In the genomic region with DNA sequence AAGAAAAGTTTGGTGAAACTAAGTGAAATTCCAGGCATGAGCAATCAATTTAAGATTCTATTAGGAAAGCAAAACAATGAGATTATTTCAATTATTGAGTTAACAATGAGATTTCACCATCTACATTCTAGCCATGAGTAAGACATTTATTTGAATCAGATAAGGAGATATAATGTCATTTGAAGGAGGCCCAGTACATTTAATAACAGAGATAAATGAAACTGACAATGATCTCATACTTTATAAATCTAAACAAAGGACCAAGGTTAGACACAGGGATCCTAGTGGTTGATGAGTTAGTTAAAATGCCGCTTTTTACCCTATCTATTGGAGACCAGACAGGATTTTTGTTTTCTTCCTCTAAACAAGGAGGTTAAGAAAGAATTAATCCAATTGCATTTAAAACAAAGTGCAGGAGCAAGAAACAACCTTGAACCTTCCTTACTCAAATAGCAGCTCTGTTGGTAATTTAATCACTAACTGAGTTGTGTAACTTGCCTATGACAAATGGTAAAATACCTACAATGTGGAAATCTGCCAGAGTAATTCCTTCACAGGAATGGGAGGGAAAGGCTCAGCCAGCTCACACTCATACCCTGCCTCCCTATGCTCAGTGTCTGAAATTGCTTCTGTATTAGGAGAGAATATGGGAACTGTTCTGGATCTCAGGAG, we compare ENCODE assay signal across 1 cellular context.
TF ChIP-seq lines count a peak whose summit lies in the region.

No MANE protein-coding gene starts in this region.

TF ChIP-seq in HepG2, 621 proteins besides CTCF, POLR2A, EP300 and RAD21 (continued from another document and continues in another):
- TF ChIP-seq ZNF775 (CRISPR knock-in tag; IDR thresholded peaks at IDR 0.05; ENCODE audit: borderline replicate concordance) (peak; percentile 80; the same call in 1 of the 2 replicates), FOSL2 (CRISPR knock-in tag; IDR thresholded peaks at IDR 0.05) (peak; percentile 88), TBP (CRISPR knock-in tag; IDR thresholded peaks at IDR 0.05) (no peak), ZFP36L2 (CRISPR knock-in tag; IDR thresholded peaks at IDR 0.05) (no peak), TMF1 (CRISPR knock-in tag; IDR thresholded peaks at IDR 0.05; ENCODE audit: low read depth) (no peak), TSC22D2 (CRISPR knock-in tag; IDR thresholded peaks at IDR 0.05; ENCODE audit: borderline replicate concordance) (no peak), ZNF264 (CRISPR knock-in tag; IDR thresholded peaks at IDR 0.05) (no peak), ZNF383 (CRISPR knock-in tag; IDR thresholded peaks at IDR 0.05; ENCODE audit: borderline replicate concordance) (no peak), PITX1 (CRISPR knock-in tag; IDR thresholded peaks at IDR 0.05) (peak; percentile 92), MED8 (CRISPR knock-in tag; IDR thresholded peaks at IDR 0.05; ENCODE audit: insufficient replicate concordance) (peak; percentile 17), ATRX (CRISPR knock-in tag; IDR thresholded peaks at IDR 0.05; ENCODE audit: borderline replicate concordance) (no peak), ZNF496 (CRISPR knock-in tag; IDR thresholded peaks at IDR 0.05; ENCODE audit: insufficient replicate concordance) (no peak), SP5 (CRISPR knock-in tag; IDR thresholded peaks at IDR 0.05; ENCODE audit: borderline replicate concordance, low read depth) (peak; percentile 59; the same call in 1 of the 2 replicates), SAP130 (CRISPR knock-in tag; IDR thresholded peaks at IDR 0.05; ENCODE audit: low read depth) (peak; percentile 76), SMC3 (IDR thresholded peaks at IDR 0.05; ENCODE audit: low read length) (peak; percentile 72), SMAD3 (CRISPR knock-in tag; IDR thresholded peaks at IDR 0.05) (peak; percentile 92), NCOA2 (CRISPR knock-in tag; IDR thresholded peaks at IDR 0.05) (peak; percentile 99), TEAD3 (CRISPR knock-in tag; optimal IDR thresholded peaks at IDR 0.05; ENCODE audit: borderline replicate concordance) (peak; percentile 94), FOXK1 (CRISPR knock-in tag; IDR thresholded peaks at IDR 0.05; ENCODE audit: borderline replicate concordance, low read depth) (peak; percentile 83), TARDBP (CRISPR knock-in tag; IDR thresholded peaks at IDR 0.05) (peak; percentile 84; the same call in 1 of the 2 replicates), FOXM1 (CRISPR knock-in tag; IDR thresholded peaks at IDR 0.05) (no peak), SRF (IDR thresholded peaks at IDR 0.05; ENCODE audit: low read depth, low read length) (peak; percentile 2; the same call in 1 of the 2 replicates), NFIB (CRISPR knock-in tag; IDR thresholded peaks at IDR 0.05; ENCODE audit: borderline replicate concordance) (no peak), ELF1 (CRISPR knock-in tag; IDR thresholded peaks at IDR 0.05) (peak; percentile 37; the same call in 1 of the 2 replicates), IRX3 (CRISPR knock-in tag; IDR thresholded peaks at IDR 0.05; ENCODE audit: borderline replicate concordance, low read depth) (no peak), HOXD1 (CRISPR knock-in tag; IDR thresholded peaks at IDR 0.05) (peak; percentile 81; the same call in 1 of the 2 replicates), HES4 (CRISPR knock-in tag; IDR thresholded peaks at IDR 0.05; ENCODE audit: borderline replicate concordance) (no peak), KAT7 (CRISPR knock-in tag; IDR thresholded peaks at IDR 0.05; ENCODE audit: borderline replicate concordance) (peak; percentile 36; the same call in 1 of the 2 replicates)
- TF ChIP-seq, protein P1, sequence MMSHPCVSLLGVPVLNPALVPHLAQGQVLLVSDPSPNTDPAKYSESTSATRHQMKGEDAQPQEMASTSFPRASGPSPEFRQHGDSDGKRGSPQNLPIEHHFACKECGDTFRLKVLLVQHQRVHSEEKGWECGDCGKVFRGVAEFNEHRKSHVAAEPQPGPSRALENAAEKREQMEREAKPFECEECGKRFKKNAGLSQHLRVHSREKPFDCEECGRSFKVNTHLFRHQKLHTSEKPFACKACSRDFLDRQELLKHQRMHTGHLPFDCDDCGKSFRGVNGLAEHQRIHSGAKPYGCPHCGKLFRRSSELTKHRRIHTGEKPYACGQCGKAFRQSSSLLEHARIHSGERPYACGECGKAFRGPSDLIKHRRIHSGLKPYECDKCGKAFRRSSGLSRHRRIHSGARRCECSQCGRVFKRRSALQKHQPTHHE (CRISPR knock-in tag; IDR thresholded peaks at IDR 0.05; ENCODE audit: borderline replicate concordance), result no peak
- TF ChIP-seq, protein P2, sequence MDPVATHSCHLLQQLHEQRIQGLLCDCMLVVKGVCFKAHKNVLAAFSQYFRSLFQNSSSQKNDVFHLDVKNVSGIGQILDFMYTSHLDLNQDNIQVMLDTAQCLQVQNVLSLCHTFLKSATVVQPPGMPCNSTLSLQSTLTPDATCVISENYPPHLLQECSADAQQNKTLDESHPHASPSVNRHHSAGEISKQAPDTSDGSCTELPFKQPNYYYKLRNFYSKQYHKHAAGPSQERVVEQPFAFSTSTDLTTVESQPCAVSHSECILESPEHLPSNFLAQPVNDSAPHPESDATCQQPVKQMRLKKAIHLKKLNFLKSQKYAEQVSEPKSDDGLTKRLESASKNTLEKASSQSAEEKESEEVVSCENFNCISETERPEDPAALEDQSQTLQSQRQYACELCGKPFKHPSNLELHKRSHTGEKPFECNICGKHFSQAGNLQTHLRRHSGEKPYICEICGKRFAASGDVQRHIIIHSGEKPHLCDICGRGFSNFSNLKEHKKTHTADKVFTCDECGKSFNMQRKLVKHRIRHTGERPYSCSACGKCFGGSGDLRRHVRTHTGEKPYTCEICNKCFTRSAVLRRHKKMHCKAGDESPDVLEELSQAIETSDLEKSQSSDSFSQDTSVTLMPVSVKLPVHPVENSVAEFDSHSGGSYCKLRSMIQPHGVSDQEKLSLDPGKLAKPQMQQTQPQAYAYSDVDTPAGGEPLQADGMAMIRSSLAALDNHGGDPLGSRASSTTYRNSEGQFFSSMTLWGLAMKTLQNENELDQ (CRISPR knock-in tag; IDR thresholded peaks at IDR 0.05; ENCODE audit: borderline replicate concordance), result no peak
- TF ChIP-seq, protein P3, sequence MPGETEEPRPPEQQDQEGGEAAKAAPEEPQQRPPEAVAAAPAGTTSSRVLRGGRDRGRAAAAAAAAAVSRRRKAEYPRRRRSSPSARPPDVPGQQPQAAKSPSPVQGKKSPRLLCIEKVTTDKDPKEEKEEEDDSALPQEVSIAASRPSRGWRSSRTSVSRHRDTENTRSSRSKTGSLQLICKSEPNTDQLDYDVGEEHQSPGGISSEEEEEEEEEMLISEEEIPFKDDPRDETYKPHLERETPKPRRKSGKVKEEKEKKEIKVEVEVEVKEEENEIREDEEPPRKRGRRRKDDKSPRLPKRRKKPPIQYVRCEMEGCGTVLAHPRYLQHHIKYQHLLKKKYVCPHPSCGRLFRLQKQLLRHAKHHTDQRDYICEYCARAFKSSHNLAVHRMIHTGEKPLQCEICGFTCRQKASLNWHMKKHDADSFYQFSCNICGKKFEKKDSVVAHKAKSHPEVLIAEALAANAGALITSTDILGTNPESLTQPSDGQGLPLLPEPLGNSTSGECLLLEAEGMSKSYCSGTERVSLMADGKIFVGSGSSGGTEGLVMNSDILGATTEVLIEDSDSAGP (CRISPR knock-in tag; IDR thresholded peaks at IDR 0.05; ENCODE audit: borderline replicate concordance), result no peak
- TF ChIP-seq, protein P4, sequence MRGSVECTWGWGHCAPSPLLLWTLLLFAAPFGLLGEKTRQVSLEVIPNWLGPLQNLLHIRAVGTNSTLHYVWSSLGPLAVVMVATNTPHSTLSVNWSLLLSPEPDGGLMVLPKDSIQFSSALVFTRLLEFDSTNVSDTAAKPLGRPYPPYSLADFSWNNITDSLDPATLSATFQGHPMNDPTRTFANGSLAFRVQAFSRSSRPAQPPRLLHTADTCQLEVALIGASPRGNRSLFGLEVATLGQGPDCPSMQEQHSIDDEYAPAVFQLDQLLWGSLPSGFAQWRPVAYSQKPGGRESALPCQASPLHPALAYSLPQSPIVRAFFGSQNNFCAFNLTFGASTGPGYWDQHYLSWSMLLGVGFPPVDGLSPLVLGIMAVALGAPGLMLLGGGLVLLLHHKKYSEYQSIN (CRISPR knock-in tag; IDR thresholded peaks at IDR 0.05; ENCODE audit: borderline replicate concordance), result no peak
- TF ChIP-seq, protein P5, sequence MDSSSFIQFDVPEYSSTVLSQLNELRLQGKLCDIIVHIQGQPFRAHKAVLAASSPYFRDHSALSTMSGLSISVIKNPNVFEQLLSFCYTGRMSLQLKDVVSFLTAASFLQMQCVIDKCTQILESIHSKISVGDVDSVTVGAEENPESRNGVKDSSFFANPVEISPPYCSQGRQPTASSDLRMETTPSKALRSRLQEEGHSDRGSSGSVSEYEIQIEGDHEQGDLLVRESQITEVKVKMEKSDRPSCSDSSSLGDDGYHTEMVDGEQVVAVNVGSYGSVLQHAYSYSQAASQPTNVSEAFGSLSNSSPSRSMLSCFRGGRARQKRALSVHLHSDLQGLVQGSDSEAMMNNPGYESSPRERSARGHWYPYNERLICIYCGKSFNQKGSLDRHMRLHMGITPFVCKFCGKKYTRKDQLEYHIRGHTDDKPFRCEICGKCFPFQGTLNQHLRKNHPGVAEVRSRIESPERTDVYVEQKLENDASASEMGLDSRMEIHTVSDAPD (CRISPR knock-in tag; IDR thresholded peaks at IDR 0.05), result peak; percentile 75; the same call in 1 of the 2 replicates
- TF ChIP-seq, protein P6, sequence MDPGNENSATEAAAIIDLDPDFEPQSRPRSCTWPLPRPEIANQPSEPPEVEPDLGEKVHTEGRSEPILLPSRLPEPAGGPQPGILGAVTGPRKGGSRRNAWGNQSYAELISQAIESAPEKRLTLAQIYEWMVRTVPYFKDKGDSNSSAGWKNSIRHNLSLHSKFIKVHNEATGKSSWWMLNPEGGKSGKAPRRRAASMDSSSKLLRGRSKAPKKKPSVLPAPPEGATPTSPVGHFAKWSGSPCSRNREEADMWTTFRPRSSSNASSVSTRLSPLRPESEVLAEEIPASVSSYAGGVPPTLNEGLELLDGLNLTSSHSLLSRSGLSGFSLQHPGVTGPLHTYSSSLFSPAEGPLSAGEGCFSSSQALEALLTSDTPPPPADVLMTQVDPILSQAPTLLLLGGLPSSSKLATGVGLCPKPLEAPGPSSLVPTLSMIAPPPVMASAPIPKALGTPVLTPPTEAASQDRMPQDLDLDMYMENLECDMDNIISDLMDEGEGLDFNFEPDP (CRISPR knock-in tag; conservative IDR thresholded peaks at IDR 0.05), result no peak
- TF ChIP-seq, protein P7, sequence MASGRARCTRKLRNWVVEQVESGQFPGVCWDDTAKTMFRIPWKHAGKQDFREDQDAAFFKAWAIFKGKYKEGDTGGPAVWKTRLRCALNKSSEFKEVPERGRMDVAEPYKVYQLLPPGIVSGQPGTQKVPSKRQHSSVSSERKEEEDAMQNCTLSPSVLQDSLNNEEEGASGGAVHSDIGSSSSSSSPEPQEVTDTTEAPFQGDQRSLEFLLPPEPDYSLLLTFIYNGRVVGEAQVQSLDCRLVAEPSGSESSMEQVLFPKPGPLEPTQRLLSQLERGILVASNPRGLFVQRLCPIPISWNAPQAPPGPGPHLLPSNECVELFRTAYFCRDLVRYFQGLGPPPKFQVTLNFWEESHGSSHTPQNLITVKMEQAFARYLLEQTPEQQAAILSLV (CRISPR knock-in tag; IDR thresholded peaks at IDR 0.05; ENCODE audit: borderline replicate concordance), result no peak; the same call in 1 of the 2 replicates
- TF ChIP-seq, protein P8, sequence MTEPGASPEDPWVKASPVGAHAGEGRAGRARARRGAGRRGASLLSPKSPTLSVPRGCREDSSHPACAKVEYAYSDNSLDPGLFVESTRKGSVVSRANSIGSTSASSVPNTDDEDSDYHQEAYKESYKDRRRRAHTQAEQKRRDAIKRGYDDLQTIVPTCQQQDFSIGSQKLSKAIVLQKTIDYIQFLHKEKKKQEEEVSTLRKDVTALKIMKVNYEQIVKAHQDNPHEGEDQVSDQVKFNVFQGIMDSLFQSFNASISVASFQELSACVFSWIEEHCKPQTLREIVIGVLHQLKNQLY (CRISPR knock-in tag; IDR thresholded peaks at IDR 0.05), result peak; percentile 70; the same call in 1 of the 2 replicates
- TF ChIP-seq, protein P9, sequence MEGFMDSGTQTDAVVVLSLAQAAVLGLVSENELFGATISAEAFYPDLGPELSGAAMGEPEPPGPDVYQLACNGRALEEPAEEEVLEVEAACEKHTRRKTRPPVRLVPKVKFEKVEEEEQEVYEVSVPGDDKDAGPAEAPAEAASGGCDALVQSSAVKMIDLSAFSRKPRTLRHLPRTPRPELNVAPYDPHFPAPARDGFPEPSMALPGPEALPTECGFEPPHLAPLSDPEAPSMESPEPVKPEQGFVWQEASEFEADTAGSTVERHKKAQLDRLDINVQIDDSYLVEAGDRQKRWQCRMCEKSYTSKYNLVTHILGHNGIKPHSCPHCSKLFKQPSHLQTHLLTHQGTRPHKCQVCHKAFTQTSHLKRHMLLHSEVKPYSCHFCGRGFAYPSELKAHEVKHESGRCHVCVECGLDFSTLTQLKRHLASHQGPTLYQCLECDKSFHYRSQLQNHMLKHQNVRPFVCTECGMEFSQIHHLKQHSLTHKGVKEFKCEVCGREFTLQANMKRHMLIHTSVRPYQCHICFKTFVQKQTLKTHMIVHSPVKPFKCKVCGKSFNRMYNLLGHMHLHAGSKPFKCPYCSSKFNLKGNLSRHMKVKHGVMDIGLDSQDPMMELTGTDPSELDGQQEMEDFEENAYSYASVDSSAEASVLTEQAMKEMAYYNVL (CRISPR knock-in tag; IDR thresholded peaks at IDR 0.05; ENCODE audit: borderline replicate concordance), result peak; percentile 79
- TF ChIP-seq, protein P10, sequence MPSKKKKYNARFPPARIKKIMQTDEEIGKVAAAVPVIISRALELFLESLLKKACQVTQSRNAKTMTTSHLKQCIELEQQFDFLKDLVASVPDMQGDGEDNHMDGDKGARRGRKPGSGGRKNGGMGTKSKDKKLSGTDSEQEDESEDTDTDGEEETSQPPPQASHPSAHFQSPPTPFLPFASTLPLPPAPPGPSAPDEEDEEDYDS (CRISPR knock-in tag; IDR thresholded peaks at IDR 0.05), result peak; percentile 74
- TF ChIP-seq, protein P11, sequence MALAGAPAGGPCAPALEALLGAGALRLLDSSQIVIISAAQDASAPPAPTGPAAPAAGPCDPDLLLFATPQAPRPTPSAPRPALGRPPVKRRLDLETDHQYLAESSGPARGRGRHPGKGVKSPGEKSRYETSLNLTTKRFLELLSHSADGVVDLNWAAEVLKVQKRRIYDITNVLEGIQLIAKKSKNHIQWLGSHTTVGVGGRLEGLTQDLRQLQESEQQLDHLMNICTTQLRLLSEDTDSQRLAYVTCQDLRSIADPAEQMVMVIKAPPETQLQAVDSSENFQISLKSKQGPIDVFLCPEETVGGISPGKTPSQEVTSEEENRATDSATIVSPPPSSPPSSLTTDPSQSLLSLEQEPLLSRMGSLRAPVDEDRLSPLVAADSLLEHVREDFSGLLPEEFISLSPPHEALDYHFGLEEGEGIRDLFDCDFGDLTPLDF (CRISPR knock-in tag; IDR thresholded peaks at IDR 0.05), result peak; percentile 69; the same call in 1 of the 2 replicates
- TF ChIP-seq, protein P12, sequence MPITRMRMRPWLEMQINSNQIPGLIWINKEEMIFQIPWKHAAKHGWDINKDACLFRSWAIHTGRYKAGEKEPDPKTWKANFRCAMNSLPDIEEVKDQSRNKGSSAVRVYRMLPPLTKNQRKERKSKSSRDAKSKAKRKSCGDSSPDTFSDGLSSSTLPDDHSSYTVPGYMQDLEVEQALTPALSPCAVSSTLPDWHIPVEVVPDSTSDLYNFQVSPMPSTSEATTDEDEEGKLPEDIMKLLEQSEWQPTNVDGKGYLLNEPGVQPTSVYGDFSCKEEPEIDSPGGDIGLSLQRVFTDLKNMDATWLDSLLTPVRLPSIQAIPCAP (CRISPR knock-in tag; IDR thresholded peaks at IDR 0.05; ENCODE audit: low read depth), result no peak
